11 cellular contexts compared by ENCODE assay signal in the genomic region with DNA sequence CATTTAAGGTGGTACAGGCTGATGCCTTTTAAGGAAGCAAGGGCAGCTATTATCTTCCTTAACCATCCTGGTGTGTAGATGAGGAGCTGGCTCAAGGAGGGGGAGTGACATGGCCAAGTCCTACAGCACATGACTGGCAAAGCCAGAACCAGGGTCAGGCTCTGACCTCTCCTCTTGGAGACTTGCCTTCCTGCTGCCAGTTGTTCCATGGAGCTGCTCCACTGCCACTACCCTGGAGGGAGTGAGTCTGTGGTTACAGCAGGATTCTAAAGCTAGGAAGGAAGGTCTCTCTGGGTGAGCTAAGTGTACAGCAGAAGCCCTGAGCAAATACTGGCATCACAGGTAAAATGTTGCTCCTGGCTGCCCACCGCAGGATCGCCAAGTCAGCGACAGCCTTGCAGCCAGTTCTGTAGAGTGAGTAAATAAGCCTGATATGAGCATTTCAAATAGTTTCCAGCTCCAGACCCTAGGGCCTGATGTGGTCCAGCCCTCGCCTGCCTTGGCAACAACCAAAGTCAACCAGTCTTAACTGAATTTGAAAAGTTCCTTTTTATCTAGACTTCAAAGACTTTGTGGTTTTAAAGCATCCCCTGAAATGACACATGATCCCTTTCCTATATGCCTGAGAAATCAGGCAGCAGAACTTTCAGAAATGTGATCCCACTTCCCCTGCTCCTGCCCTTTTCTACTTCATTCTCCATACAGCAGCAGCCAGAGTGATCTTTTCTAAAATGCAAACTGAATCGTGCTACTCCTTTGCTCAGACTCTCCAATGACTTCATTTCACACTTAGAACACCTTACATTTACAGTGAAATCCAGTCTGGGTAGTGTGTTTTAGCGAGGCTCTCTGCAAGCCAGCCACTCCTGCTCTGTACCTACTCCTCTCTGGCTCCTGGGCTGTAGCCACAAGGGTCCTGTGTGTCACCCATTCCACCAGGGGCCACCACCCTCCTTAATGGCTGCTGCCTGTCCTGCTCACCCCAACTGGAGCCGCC.
DNase-seq lines count a peak whose midpoint lies in the region; ATAC-seq, FAIRE-seq and TF ChIP-seq lines count a peak whose summit lies in the region.
"Had no signal": no experiment of that assay in that cellular context is flagged by ENCODE, and none has a peak within 500 bp of the region (broad histone marks: within the 10 kb centered on the region; RNA-seq: fewer than 3 reads in every experiment).

No MANE protein-coding gene starts in this region.

- TF ChIP-seq CTCF in brain (conservative IDR thresholded peaks at IDR 0.05) (no peak), pancreas (IDR thresholded peaks at IDR 0.05) (no peak)

- H3K27ac ChIP-seq in pancreas, result no peak overlapping the region
- H3K27ac ChIP-seq: HL-60 had no signal

- H3K27me3 ChIP-seq in pancreas, result no peaks in the 10 kb centered on the region

- no peaks in the 10 kb centered on the region for H3K9me3 ChIP-seq in pancreas

- no peaks in the 10 kb centered on the region for H3K4me1 ChIP-seq in pancreas

- no peak for FAIRE-seq in pancreas (lab: Jason Lieb, UNC)

- peaks cover 13% of the 10 kb centered on the region for H3K36me3 Mint-ChIP-seq in brain

- H3K4me1 Mint-ChIP-seq in brain, result peaks cover 85% of the 10 kb centered on the region

- peak overlapping the region in 2 of 5 experiments; percentile 10 to 45 for H3K4me3 Mint-ChIP-seq in brain

- intact Hi-C loops in pancreas (cut with DNase I), result no loop called here

- peaks cover 0 to 6% (median 0%) of the 10 kb centered on the region in 3 donors for H3K36me3 ChIP-seq in pancreas

- ATAC-seq in pancreas, result peak in 3 of 4 donors; percentile 36 to 51 (median 45)
- no peak for ATAC-seq in GM19324 (IDR thresholded peaks at IDR 0.05; ENCODE audit: low FRiP score, unreplicated experiment)

- H3K27me3 Mint-ChIP-seq in brain, result peaks cover 4% of the 10 kb centered on the region

- H3K4me3 ChIP-seq in pancreas, result no peak overlapping the region

- peak; percentile 46 for DNase-seq in H4 (ENCODE audit: low spot score)
- DNase-seq in NCI-H2171 (lab: John Stamatoyannopoulos, UW), result peak; percentile 32
- DNase-seq in pancreas, result no peak
- no peak for DNase-seq in NCI-H2029 (lab: John Stamatoyannopoulos, UW)
- no peak for DNase-seq in GF-D8 (lab: John Stamatoyannopoulos, UW)
- DNase-seq in DMS153 (lab: John Stamatoyannopoulos, UW), result no peak
- DNase-seq: cortex of kidney, NCI-H82 had no signal

- H3K27ac Mint-ChIP-seq in brain, result peak overlapping the region in 3 of 5 experiments; percentile 32 to 92 (median 49)

- WGBS in pancreas, 2 donors, result 66 to 67% methylated on average over 7 of the region's 7 CpGs

- no peaks in the 10 kb centered on the region for H3K9me3 Mint-ChIP-seq in brain

Comparison
In these comparisons a context has a peak if more than half of its experiments do, and no peak if none do; other contexts are left out.
1. DNase-seq: peak in H4 (single experiment) and NCI-H2171 (single experiment); none in pancreas (0 of 6), NCI-H2029 (single experiment), GF-D8 (single experiment) and DMS153 (single experiment).